Comparison of ENCODE assay signal across 8 cellular contexts in the genomic region with DNA sequence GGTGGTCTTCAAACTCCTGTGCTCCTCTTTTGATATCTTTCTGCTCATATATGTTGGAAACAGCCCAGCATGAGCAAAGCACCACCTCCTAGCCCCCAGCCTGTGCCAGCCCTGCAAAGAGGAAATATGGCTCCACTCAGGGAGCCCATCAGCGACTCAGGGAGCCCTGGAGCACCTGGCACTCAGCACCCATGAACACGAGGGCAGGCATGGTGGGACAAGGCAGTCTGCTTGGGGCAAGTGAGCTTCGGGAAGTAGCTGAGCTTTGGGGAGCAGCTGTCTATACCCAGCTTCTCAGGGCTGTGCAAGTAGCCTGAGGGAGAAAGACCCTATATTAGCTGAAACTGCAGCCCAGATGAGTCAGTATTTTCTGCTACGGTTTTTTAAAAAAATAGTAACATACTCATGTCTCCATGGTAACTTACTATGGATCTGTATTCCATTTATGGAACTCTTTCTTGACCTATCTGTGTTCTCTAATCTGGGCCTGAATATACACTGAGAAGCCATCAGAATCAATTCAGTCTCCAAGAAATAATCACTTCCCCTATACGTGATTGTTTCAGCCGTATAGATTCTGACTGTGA. TPM values are rescaled to one million over a fixed set of nuclear protein-coding genes. Genes with fewer than 3 reads are reported as not detected.
DNase-seq lines count a peak whose midpoint lies in the region; ATAC-seq and TF ChIP-seq lines count a peak whose summit lies in the region.

No MANE protein-coding gene starts in this region.

- POLR2A ChIA-PET in activated CD4-positive, alpha-beta memory T cell treated with anti-CD3 and anti-CD28 coated beads, Interleukin-2, amount 10 ng/mL, durations not matched to agents 7 days and 5 days (lab: Charles Lee): interaction anchor here (1.3 to 2.9 kb wide), 2 partner anchors 12 to 35 kb away, joined by 3 to 13 read pairs; no protein-coding TSS in a partner anchor

- peaks cover 28% of the 10 kb centered on the region for H3K4me1 Mint-ChIP-seq in T-helper 1 cell treated with Interleukin-12 subunit alpha and Interleukin-12 subunit beta and Interleukin-4 antibody, amounts not matched to agents 30 μg/mL and 1 μg/mL, for 36 hours (ENCODE audit: low read depth)
- H3K4me1 Mint-ChIP-seq in activated CD4-positive, alpha-beta memory T cell treated with anti-CD3 and anti-CD28 coated beads, Interleukin-2, amount 10 ng/mL, durations not matched to agents 7 days and 5 days: peaks cover 28% of the 10 kb centered on the region
- H3K4me1 Mint-ChIP-seq in stimulated activated effector memory CD8-positive, alpha-beta T cell treated with anti-CD3 and anti-CD28 coated beads, Interleukin-12 subunit alpha, Interleukin-12 subunit beta, amount 100 ng/mL, for 72 hours: peaks cover 33% of the 10 kb centered on the region

- no peak for ATAC-seq in stimulated activated effector memory CD8-positive, alpha-beta T cell treated with anti-CD3 and anti-CD28 coated beads, Interleukin-12 subunit alpha, Interleukin-12 subunit beta, amount 100 ng/mL, for 72 hours
- ATAC-seq in HG03045 (IDR thresholded peaks at IDR 0.05; ENCODE audit: unreplicated experiment): no peak

- no peaks in the 10 kb centered on the region for H3K9me3 Mint-ChIP-seq in T-helper 1 cell treated with Interleukin-12 subunit alpha and Interleukin-12 subunit beta and Interleukin-4 antibody, amounts not matched to agents 30 μg/mL and 1 μg/mL, for 36 hours
- no peaks in the 10 kb centered on the region for H3K9me3 Mint-ChIP-seq in activated CD4-positive, alpha-beta memory T cell treated with anti-CD3 and anti-CD28 coated beads, Interleukin-2, amount 10 ng/mL, durations not matched to agents 7 days and 5 days
- no peaks in the 10 kb centered on the region for H3K9me3 Mint-ChIP-seq in stimulated activated effector memory CD8-positive, alpha-beta T cell treated with anti-CD3 and anti-CD28 coated beads, Interleukin-12 subunit alpha, Interleukin-12 subunit beta, amount 100 ng/mL, for 72 hours

- H3K27me3 Mint-ChIP-seq in T-helper 1 cell treated with Interleukin-12 subunit alpha and Interleukin-12 subunit beta and Interleukin-4 antibody, amounts not matched to agents 30 μg/mL and 1 μg/mL, for 36 hours (ENCODE audit: low read depth): peaks cover 8% of the 10 kb centered on the region
- peaks cover 17% of the 10 kb centered on the region for H3K27me3 Mint-ChIP-seq in activated CD4-positive, alpha-beta memory T cell treated with anti-CD3 and anti-CD28 coated beads, Interleukin-2, amount 10 ng/mL, durations not matched to agents 7 days and 5 days

- peaks cover 8% of the 10 kb centered on the region for H3K36me3 Mint-ChIP-seq in T-helper 1 cell treated with Interleukin-12 subunit alpha and Interleukin-12 subunit beta and Interleukin-4 antibody, amounts not matched to agents 30 μg/mL and 1 μg/mL, for 36 hours (ENCODE audit: low read depth)
- peaks cover 6% of the 10 kb centered on the region for H3K36me3 Mint-ChIP-seq in activated CD4-positive, alpha-beta memory T cell treated with anti-CD3 and anti-CD28 coated beads, Interleukin-2, amount 10 ng/mL, durations not matched to agents 7 days and 5 days (ENCODE audit: low read depth)
- H3K36me3 Mint-ChIP-seq in stimulated activated effector memory CD8-positive, alpha-beta T cell treated with anti-CD3 and anti-CD28 coated beads, Interleukin-12 subunit alpha, Interleukin-12 subunit beta, amount 100 ng/mL, for 72 hours: peaks cover 24% of the 10 kb centered on the region

- DNase-seq in T-helper 1 cell: no peak
- no peak for DNase-seq in activated CD4-positive, alpha-beta memory T cell treated with anti-CD3 and anti-CD28 coated beads, Interleukin-2, amount 10 ng/mL, durations not matched to agents 7 days and 5 days
- DNase-seq in fibroblast of villous mesenchyme (ENCODE audit: low read depth): peak; percentile 15
- no peak for DNase-seq in stimulated activated effector memory CD8-positive, alpha-beta T cell treated with anti-CD3 and anti-CD28 coated beads, Interleukin-12 subunit alpha, Interleukin-12 subunit beta, amount 100 ng/mL, for 72 hours (ENCODE audit: low spot score in 2 of 2)
- no peak for DNase-seq in SIG-M5 (lab: John Stamatoyannopoulos, UW)
- DNase-seq in NCI-H524 treated with DMSO at 0.1 percent for 48 hours (lab: John Stamatoyannopoulos, UW): no peak

- no peak overlapping the region for H3K27ac Mint-ChIP-seq in T-helper 1 cell treated with Interleukin-12 subunit alpha and Interleukin-12 subunit beta and Interleukin-4 antibody, amounts not matched to agents 30 μg/mL and 1 μg/mL, for 36 hours
- H3K27ac Mint-ChIP-seq in activated CD4-positive, alpha-beta memory T cell treated with anti-CD3 and anti-CD28 coated beads, Interleukin-2, amount 10 ng/mL, durations not matched to agents 7 days and 5 days: no peak overlapping the region
- peak overlapping the region; percentile 83 for H3K27ac Mint-ChIP-seq in stimulated activated effector memory CD8-positive, alpha-beta T cell treated with anti-CD3 and anti-CD28 coated beads, Interleukin-12 subunit alpha, Interleukin-12 subunit beta, amount 100 ng/mL, for 72 hours

- peak overlapping the region; percentile 90 for H3K4me3 Mint-ChIP-seq in T-helper 1 cell treated with Interleukin-12 subunit alpha and Interleukin-12 subunit beta and Interleukin-4 antibody, amounts not matched to agents 30 μg/mL and 1 μg/mL, for 36 hours
- H3K4me3 Mint-ChIP-seq in activated CD4-positive, alpha-beta memory T cell treated with anti-CD3 and anti-CD28 coated beads, Interleukin-2, amount 10 ng/mL, durations not matched to agents 7 days and 5 days: peak overlapping the region; percentile 77
- H3K4me3 Mint-ChIP-seq in stimulated activated effector memory CD8-positive, alpha-beta T cell treated with anti-CD3 and anti-CD28 coated beads, Interleukin-12 subunit alpha, Interleukin-12 subunit beta, amount 100 ng/mL, for 72 hours: peak overlapping the region; percentile 86

- TF ChIP-seq CTCF in fibroblast of villous mesenchyme (IDR thresholded peaks at IDR 0.05; ENCODE audit: insufficient read depth, low read depth, low read length): no peak

- no peak overlapping the region for H3K4me3 ChIP-seq in fibroblast of villous mesenchyme (ENCODE audit: low read depth, low read length)

- CTCF ChIA-PET in activated CD4-positive, alpha-beta memory T cell treated with anti-CD3 and anti-CD28 coated beads, Interleukin-2, amount 10 ng/mL, durations not matched to agents 7 days and 5 days (lab: Charles Lee): interaction anchor here (1.7 kb wide), 1 partner anchor 70 kb away, joined by 4 read pairs; no protein-coding TSS in a partner anchor

RNA-seq across cellular contexts. Expression of a gene that starts 1.6 kb away (rescaled TPM):
- 10 to 100 TPM; 11.4 to 11.5 TPM for total RNA-seq in activated CD4-positive, alpha-beta memory T cell treated with anti-CD3 and anti-CD28 coated beads, Interleukin-2, amount 10 ng/mL, durations not matched to agents 7 days and 5 days
- 36.7 and 45.8 TPM in 2 replicates for total RNA-seq in fibroblast of villous mesenchyme
